ENCODE assay signal across 8 cellular contexts in genomic region chr2:95077521-95077807, GRCh38. TPM values are rescaled to one million over a fixed set of nuclear protein-coding genes. Genes with fewer than 3 reads are reported as not detected.
DNase-seq lines count a peak whose midpoint lies in the region; ATAC-seq and TF ChIP-seq lines count a peak whose summit lies in the region.

No MANE protein-coding gene starts in this region.

- no peak overlapping the region for H2BK15ac ChIP-seq in mesendoderm (replicated peaks; ENCODE audit: low read depth)

- no peak for DNase-seq in CD8-positive, alpha-beta T cell
- no peak for DNase-seq in activated CD8-positive, alpha-beta T cell treated with anti-CD3 and anti-CD28 coated beads, Interleukin-2, amount 10 ng/mL, durations not matched to agents 7 days and 5 days
- DNase-seq in mesendoderm: peak; percentile 40
- DNase-seq in stimulated activated CD4-positive, alpha-beta T cell treated with anti-CD3 and anti-CD28 coated beads, Interleukin-4, amount 100 ng/mL, for 1 hour: no peak
- DNase-seq in effector CD8-positive, alpha-beta T cell (lab: John Stamatoyannopoulos, UW): no peak
- no peak for DNase-seq in SK-N-DZ (ENCODE audit: low spot score)

- no peak overlapping the region for H3K9ac ChIP-seq in mesendoderm (ENCODE audit: low read length)

- no peaks in the 10 kb centered on the region for H3K79me1 ChIP-seq in mesendoderm (ENCODE audit: low read length)

- peak overlapping the region; percentile 62 for H3K4me3 Mint-ChIP-seq in CD8-positive, alpha-beta T cell
- H3K4me3 Mint-ChIP-seq in activated CD8-positive, alpha-beta T cell treated with anti-CD3 and anti-CD28 coated beads, Interleukin-2, amount 10 ng/mL, durations not matched to agents 7 days and 5 days: peak overlapping the region; percentile 84

- H4K5ac ChIP-seq in mesendoderm (ENCODE audit: low read length): no peak overlapping the region

- H3K9me3 Mint-ChIP-seq in CD8-positive, alpha-beta T cell: no peaks in the 10 kb centered on the region
- no peaks in the 10 kb centered on the region for H3K9me3 Mint-ChIP-seq in activated CD8-positive, alpha-beta T cell treated with anti-CD3 and anti-CD28 coated beads, Interleukin-2, amount 10 ng/mL, durations not matched to agents 7 days and 5 days (ENCODE audit: insufficient read depth)

- no peaks in the 10 kb centered on the region for H3K9me3 ChIP-seq in CD8-positive, alpha-beta T cell (ENCODE audit: low read length)

- peak overlapping the region; percentile 97 for H3K27ac Mint-ChIP-seq in CD8-positive, alpha-beta T cell
- peak overlapping the region; percentile 69 for H3K27ac Mint-ChIP-seq in activated CD8-positive, alpha-beta T cell treated with anti-CD3 and anti-CD28 coated beads, Interleukin-2, amount 10 ng/mL, durations not matched to agents 7 days and 5 days

- H3K36me3 ChIP-seq in CD8-positive, alpha-beta T cell (ENCODE audit: insufficient read depth, low read length): no peaks in the 10 kb centered on the region
- no peaks in the 10 kb centered on the region for H3K36me3 ChIP-seq in mesendoderm (ENCODE audit: control insufficient read depth, insufficient read depth, low read length)

- H3K4me3 ChIP-seq in CD8-positive, alpha-beta T cell (ENCODE audit: low read depth, low read length): no peak overlapping the region
- H3K4me3 ChIP-seq in mesendoderm (ENCODE audit: low read length): no peak overlapping the region

- H2AK5ac ChIP-seq in mesendoderm (ENCODE audit: low read length): no peak overlapping the region

- no CpG with 5 or more reads among the region's 3 CpGs for WGBS in mesendoderm (ENCODE audit: extremely low coverage, insufficient coverage, low lambda C conversion rate)

- TF ChIP-seq CTCF in CD8-positive, alpha-beta T cell (IDR thresholded peaks at IDR 0.05): no peak

- intact Hi-C loops in CD8-positive, alpha-beta T cell (cut with DNase I, micrococcal nuclease): loop anchor here in 1 of 2 experiments (2.0 kb wide), 1 partner anchor 87 kb away; the partner anchor contains the start of gene ZNF2

- POLR2A ChIA-PET in CD8-positive, alpha-beta T cell (lab: Charles Lee): interaction anchor here (0.8 to 9.5 kb wide), 6 partner anchors 9 to 53 kb away, joined by 3 to 323 read pairs (median 8); partner anchors contain the start of gene MAL
- POLR2A ChIA-PET in activated CD8-positive, alpha-beta T cell treated with anti-CD3 and anti-CD28 coated beads, Interleukin-2, amount 10 ng/mL, durations not matched to agents 7 days and 5 days (lab: Charles Lee): interaction anchor here (1.6 to 10.1 kb wide), 4 partner anchors 16 to 53 kb away, joined by 8 to 255 read pairs (median 30); partner anchors contain the start of genes MAL and MRPS5

- H2BK5ac ChIP-seq in mesendoderm (ENCODE audit: low read length): no peak overlapping the region

- no peak overlapping the region for H3K4ac ChIP-seq in mesendoderm (ENCODE audit: low read depth, low read length)

- H3K27me3 ChIP-seq in CD8-positive, alpha-beta T cell (ENCODE audit: insufficient read depth, low read length): no peaks in the 10 kb centered on the region
- no peaks in the 10 kb centered on the region for H3K27me3 ChIP-seq in mesendoderm (ENCODE audit: insufficient read depth, low read length, poor library complexity)

- no peak overlapping the region for H4K8ac ChIP-seq in mesendoderm (ENCODE audit: low read depth, low read length)

- no peaks in the 10 kb centered on the region for H3K79me2 ChIP-seq in mesendoderm (ENCODE audit: control insufficient read depth, insufficient read depth, low read length)

- H3K4me1 Mint-ChIP-seq in CD8-positive, alpha-beta T cell (ENCODE audit: low read depth): peaks cover 68% of the 10 kb centered on the region
- peaks cover 71% of the 10 kb centered on the region for H3K4me1 Mint-ChIP-seq in activated CD8-positive, alpha-beta T cell treated with anti-CD3 and anti-CD28 coated beads, Interleukin-2, amount 10 ng/mL, durations not matched to agents 7 days and 5 days (ENCODE audit: low read depth)

- no peak overlapping the region for H3K4me2 ChIP-seq in mesendoderm (ENCODE audit: low read length)

- H3K27me3 Mint-ChIP-seq in CD8-positive, alpha-beta T cell (ENCODE audit: low read depth): no peaks in the 10 kb centered on the region
- no peaks in the 10 kb centered on the region for H3K27me3 Mint-ChIP-seq in activated CD8-positive, alpha-beta T cell treated with anti-CD3 and anti-CD28 coated beads, Interleukin-2, amount 10 ng/mL, durations not matched to agents 7 days and 5 days (ENCODE audit: low read depth)

- H3K56ac ChIP-seq in mesendoderm (ENCODE audit: low read length): no peak overlapping the region

- H3K4me1 ChIP-seq in CD8-positive, alpha-beta T cell (ENCODE audit: insufficient read depth, low read length): peaks cover 71% of the 10 kb centered on the region
- H3K4me1 ChIP-seq in mesendoderm (ENCODE audit: control insufficient read depth, low read depth, low read length): no peaks in the 10 kb centered on the region

- no peak overlapping the region for H3K18ac ChIP-seq in mesendoderm (ENCODE audit: low read length)

- no peak overlapping the region for H2BK120ac ChIP-seq in mesendoderm (ENCODE audit: low read depth, low read length)

- H3K23ac ChIP-seq in mesendoderm (ENCODE audit: low read length): no peak overlapping the region

- H3K36me3 Mint-ChIP-seq in CD8-positive, alpha-beta T cell: no peaks in the 10 kb centered on the region
- peaks cover 16% of the 10 kb centered on the region for H3K36me3 Mint-ChIP-seq in activated CD8-positive, alpha-beta T cell treated with anti-CD3 and anti-CD28 coated beads, Interleukin-2, amount 10 ng/mL, durations not matched to agents 7 days and 5 days (ENCODE audit: low read depth)

- CTCF ChIA-PET in CD8-positive, alpha-beta T cell (lab: Charles Lee): interaction anchor here (0.8 to 14.5 kb wide), 14 partner anchors 9 to 109 kb away, joined by 3 to 482 read pairs (median 8); partner anchors contain the start of genes MAL, MRPS5 and ZNF2
- CTCF ChIA-PET in activated CD8-positive, alpha-beta T cell treated with anti-CD3 and anti-CD28 coated beads, Interleukin-2, amount 10 ng/mL, durations not matched to agents 7 days and 5 days (lab: Charles Lee): interaction anchor here (0.8 to 13.4 kb wide), 17 partner anchors 9 to 88 kb away, joined by 3 to 693 read pairs (median 8); partner anchors contain the start of genes MAL, MRPS5 and ZNF2

- no peak overlapping the region for H3K27ac ChIP-seq in CD8-positive, alpha-beta T cell (ENCODE audit: low read depth, low read length)
- H3K27ac ChIP-seq in mesendoderm (ENCODE audit: low read depth, low read length): no peak overlapping the region

- ATAC-seq in CD8-positive, alpha-beta T cell: no peak
- ATAC-seq in GM19035 (IDR thresholded peaks at IDR 0.05; ENCODE audit: unreplicated experiment): peak; percentile 9
- ATAC-seq in activated CD8-positive, alpha-beta T cell treated with anti-CD3 and anti-CD28 coated beads, Interleukin-2, amount 10 ng/mL, durations not matched to agents 7 days and 5 days: no peak
- no peak for ATAC-seq in GM19023 (IDR thresholded peaks at IDR 0.05; ENCODE audit: unreplicated experiment)

RNA-seq across cellular contexts. Expression of gene MRPS5, which starts 44.1 kb away (rescaled TPM):
- total RNA-seq in CD8-positive, alpha-beta T cell: 10 to 100 TPM; 20.0 to 21.3 TPM
- total RNA-seq in activated CD8-positive, alpha-beta T cell treated with anti-CD3 and anti-CD28 coated beads, Interleukin-2, amount 10 ng/mL, durations not matched to agents 7 days and 5 days: 10 to 100 TPM; 79.8 to 83.3 TPM
- 46.8 TPM for polyA plus RNA-seq in mesendoderm (2013, experiment 1 of 2)
- 48.4 TPM for polyA plus RNA-seq in mesendoderm (2013, experiment 2 of 2)
- 87.7 and 91.8 TPM in 2 replicates for polyA plus RNA-seq in SK-N-DZ (2014; cell fraction: cytosol; rRNA removed)
- 107 and 116 TPM in 2 replicates for polyA plus RNA-seq in SK-N-DZ (2014; cell fraction: nucleus; rRNA removed)

RNA-seq across cellular contexts. Expression of gene MAL, which starts 52.0 kb away (rescaled TPM):
- 10 to 100 TPM; 49.8 to 56.0 TPM for total RNA-seq in CD8-positive, alpha-beta T cell
- total RNA-seq in activated CD8-positive, alpha-beta T cell treated with anti-CD3 and anti-CD28 coated beads, Interleukin-2, amount 10 ng/mL, durations not matched to agents 7 days and 5 days: 100 to 1,000 TPM; 188 to 206 TPM
- 0.10 TPM for polyA plus RNA-seq in mesendoderm (2013, experiment 1 of 2)
- polyA plus RNA-seq in mesendoderm (2013, experiment 2 of 2): 0.14 TPM
- polyA plus RNA-seq in SK-N-DZ (2014; cell fraction: cytosol; rRNA removed): not detected in 2 replicates
- polyA plus RNA-seq in SK-N-DZ (2014; cell fraction: nucleus; rRNA removed): not detected in 2 replicates
